32 cellular contexts compared by ENCODE assay signal in genomic region chr11:91257593-91258170, GRCh38.
"Had no signal": no experiment of that assay in that cellular context is flagged by ENCODE, and none has a peak within 500 bp of the region (broad histone marks: within the 10 kb centered on the region; RNA-seq: fewer than 3 reads in every experiment).

No MANE protein-coding gene starts in this region.

- H3K4me3 ChIP-seq: adrenal gland, coronary artery, dorsolateral prefrontal cortex, gastrocnemius medialis, heart left ventricle had no signal

- H3K9me3 Mint-ChIP-seq: activated CD4-positive, alpha-beta T cell treated with anti-CD3 and anti-CD28 coated beads, Interleukin-2, amount 10 ng/mL, durations not matched to agents 24 days and 14 days; activated naive CD4-positive, alpha-beta T cell treated with anti-CD3 and anti-CD28 coated beads, Interleukin-2, amount 50 U/mL, for 24 hours; activated naive CD8-positive, alpha-beta T cell treated with anti-CD3 and anti-CD28 coated beads for 36 hours; activated T-helper 1 cell treated with anti-CD3 and anti-CD28 coated beads, Interleukin-12 subunit alpha, Interleukin-12 subunit beta, Interleukin-2, Interleukin-4 antibody, amounts not matched to agents 30 ng/mL and 10 ng/mL and 1 ng/mL, durations not matched to agents 14 hours and 24 hours and 36 hours; activated T-helper 2 cell treated with anti-CD3 and anti-CD28 coated beads, Interferon-gamma antibody, Interleukin-2, Interleukin-4, amounts not matched to agents 10 μg/mL and 5 μg/mL and 100 μg/mL, durations not matched to agents 14 hours and 24 hours and 36 hours; dendritic cell treated with granulocyte-macrophage colony-stimulating factor and Interleukin-4, amounts not matched to agents 40 ng/mL and 50 ng/mL, for 4 days had no signal

- H3K27me3 ChIP-seq: adrenal gland, dorsolateral prefrontal cortex, foreskin keratinocyte, gastrocnemius medialis, heart left ventricle had no signal

- H3K4me3 Mint-ChIP-seq: activated CD4-positive, alpha-beta memory T cell treated with anti-CD3 and anti-CD28 coated beads for 36 hours; activated CD4-positive, alpha-beta T cell treated with anti-CD3 and anti-CD28 coated beads for 36 hours; activated CD4-positive, alpha-beta T cell treated with anti-CD3 and anti-CD28 coated beads, Interleukin-2, amount 10 ng/mL, durations not matched to agents 24 days and 14 days; activated CD8-positive, alpha-beta memory T cell treated with anti-CD3 and anti-CD28 coated beads, Interleukin-2, amount 10 ng/mL, durations not matched to agents 7 days and 5 days; activated CD8-positive, alpha-beta T cell treated with anti-CD3 and anti-CD28 coated beads, Interleukin-2, amount 10 ng/mL, durations not matched to agents 7 days and 5 days; activated naive CD4-positive, alpha-beta T cell treated with anti-CD3 and anti-CD28 coated beads for 36 hours; activated naive CD4-positive, alpha-beta T cell treated with anti-CD3 and anti-CD28 coated beads, Interleukin-2, amount 50 U/mL, for 24 hours; activated naive CD8-positive, alpha-beta T cell treated with anti-CD3 and anti-CD28 coated beads for 36 hours; activated naive CD8-positive, alpha-beta T cell treated with anti-CD3 and anti-CD28 coated beads, Interleukin-2, amount 50 U/mL, for 24 hours; activated T-helper 1 cell treated with anti-CD3 and anti-CD28 coated beads, Interleukin-12 subunit alpha, Interleukin-12 subunit beta, Interleukin-2, Interleukin-4 antibody, amounts not matched to agents 30 ng/mL and 10 ng/mL and 1 ng/mL, durations not matched to agents 14 hours and 24 hours and 36 hours; brain; central memory CD8-positive, alpha-beta T cell; dendritic cell treated with granulocyte-macrophage colony-stimulating factor and Interleukin-4, amounts not matched to agents 40 ng/mL and 50 ng/mL, for 4 days; endodermal cell had no signal

- DNase-seq: activated CD4-positive, alpha-beta memory T cell treated with anti-CD3 and anti-CD28 coated beads for 36 hours; activated CD4-positive, alpha-beta T cell treated with anti-CD3 and anti-CD28 coated beads for 36 hours; activated CD4-positive, alpha-beta T cell treated with anti-CD3 and anti-CD28 coated beads, Interleukin-2, amount 10 ng/mL, durations not matched to agents 24 days and 14 days; activated CD4-positive, CD25-positive, alpha-beta regulatory T cell; activated CD4-positive, CD25-positive, alpha-beta regulatory T cell treated with anti-CD3 and anti-CD28 coated beads, Interleukin-2, amount 50 U/mL, for 72 hours; activated CD8-positive, alpha-beta memory T cell treated with anti-CD3 and anti-CD28 coated beads, Interleukin-2, amount 10 ng/mL, durations not matched to agents 7 days and 5 days; activated CD8-positive, alpha-beta memory T cell treated with anti-CD3 and anti-CD28 coated beads, Interleukin-2, amount 50 U/mL, for 4 hours; activated CD8-positive, alpha-beta T cell treated with anti-CD3 and anti-CD28 coated beads, Interleukin-2, amount 10 ng/mL, durations not matched to agents 7 days and 5 days; activated effector memory CD4-positive, alpha-beta T cell treated with anti-CD3 and anti-CD28 coated beads, Interleukin-2, amount 50 U/mL, for 16 hours; activated naive CD4-positive, alpha-beta T cell treated with anti-CD3 and anti-CD28 coated beads for 36 hours; activated naive CD8-positive, alpha-beta T cell treated with anti-CD3 and anti-CD28 coated beads for 36 hours; activated naive CD8-positive, alpha-beta T cell treated with anti-CD3 and anti-CD28 coated beads, Interleukin-2, amount 50 U/mL, for 24 hours; activated T-cell treated with anti-CD3 and anti-CD28 coated beads, Interleukin-2, amount 50 U/mL, for 1 hour; activated T-cell treated with anti-CD3 and anti-CD28 coated beads, Interleukin-2, amount 50 U/mL, for 48 hours; adrenal gland; amygdala; aorta; dorsolateral prefrontal cortex; effector memory CD4-positive, alpha-beta T cell; endodermal cell; foreskin keratinocyte; gastrocnemius medialis; glutamatergic neuron; heart left ventricle; T-helper 2 cell had no signal

- H3K4me1 ChIP-seq: adrenal gland, foreskin keratinocyte, gastrocnemius medialis, heart left ventricle had no signal

- H3K36me3 ChIP-seq: adrenal gland, gastrocnemius medialis, heart left ventricle had no signal

- H3K36me3 Mint-ChIP-seq: activated CD4-positive, alpha-beta memory T cell treated with anti-CD3 and anti-CD28 coated beads for 36 hours; activated CD8-positive, alpha-beta memory T cell treated with anti-CD3 and anti-CD28 coated beads, Interleukin-2, amount 10 ng/mL, durations not matched to agents 7 days and 5 days; activated naive CD4-positive, alpha-beta T cell treated with anti-CD3 and anti-CD28 coated beads, Interleukin-2, amount 50 U/mL, for 24 hours; activated naive CD8-positive, alpha-beta T cell treated with anti-CD3 and anti-CD28 coated beads for 36 hours; brain had no signal

- H3K27ac Mint-ChIP-seq: activated CD4-positive, alpha-beta memory T cell treated with anti-CD3 and anti-CD28 coated beads for 36 hours; activated CD4-positive, alpha-beta T cell treated with anti-CD3 and anti-CD28 coated beads for 36 hours; activated CD4-positive, alpha-beta T cell treated with anti-CD3 and anti-CD28 coated beads, Interleukin-2, amount 10 ng/mL, durations not matched to agents 24 days and 14 days; activated CD8-positive, alpha-beta memory T cell treated with anti-CD3 and anti-CD28 coated beads, Interleukin-2, amount 10 ng/mL, durations not matched to agents 7 days and 5 days; activated CD8-positive, alpha-beta T cell treated with anti-CD3 and anti-CD28 coated beads, Interleukin-2, amount 10 ng/mL, durations not matched to agents 7 days and 5 days; activated naive CD4-positive, alpha-beta T cell treated with anti-CD3 and anti-CD28 coated beads for 36 hours; activated naive CD4-positive, alpha-beta T cell treated with anti-CD3 and anti-CD28 coated beads, Interleukin-2, amount 50 U/mL, for 24 hours; activated naive CD8-positive, alpha-beta T cell treated with anti-CD3 and anti-CD28 coated beads for 36 hours; activated naive CD8-positive, alpha-beta T cell treated with anti-CD3 and anti-CD28 coated beads, Interleukin-2, amount 50 U/mL, for 24 hours; activated T-helper 1 cell treated with anti-CD3 and anti-CD28 coated beads, Interleukin-12 subunit alpha, Interleukin-12 subunit beta, Interleukin-2, Interleukin-4 antibody, amounts not matched to agents 30 ng/mL and 10 ng/mL and 1 ng/mL, durations not matched to agents 14 hours and 24 hours and 36 hours; activated T-helper 2 cell treated with anti-CD3 and anti-CD28 coated beads, Interferon-gamma antibody, Interleukin-2, Interleukin-4, amounts not matched to agents 10 μg/mL and 5 μg/mL and 100 μg/mL, durations not matched to agents 14 hours and 24 hours and 36 hours; brain; dendritic cell treated with granulocyte-macrophage colony-stimulating factor and Interleukin-4, amounts not matched to agents 40 ng/mL and 50 ng/mL, for 4 days; endodermal cell had no signal

- H3K9me3 ChIP-seq: adrenal gland, gastrocnemius medialis, heart left ventricle had no signal

- H3K4me1 Mint-ChIP-seq: activated CD4-positive, alpha-beta T cell treated with anti-CD3 and anti-CD28 coated beads for 36 hours; activated CD4-positive, alpha-beta T cell treated with anti-CD3 and anti-CD28 coated beads, Interleukin-2, amount 10 ng/mL, durations not matched to agents 24 days and 14 days; activated CD8-positive, alpha-beta memory T cell treated with anti-CD3 and anti-CD28 coated beads, Interleukin-2, amount 10 ng/mL, durations not matched to agents 7 days and 5 days; activated naive CD4-positive, alpha-beta T cell treated with anti-CD3 and anti-CD28 coated beads, Interleukin-2, amount 50 U/mL, for 24 hours; activated naive CD8-positive, alpha-beta T cell treated with anti-CD3 and anti-CD28 coated beads for 36 hours; activated naive CD8-positive, alpha-beta T cell treated with anti-CD3 and anti-CD28 coated beads, Interleukin-2, amount 50 U/mL, for 24 hours; brain; central memory CD8-positive, alpha-beta T cell had no signal

- H3K27ac ChIP-seq: adrenal gland, coronary artery, dorsolateral prefrontal cortex, foreskin keratinocyte, gastrocnemius medialis, heart left ventricle had no signal

- H3K27me3 Mint-ChIP-seq: activated CD4-positive, alpha-beta memory T cell treated with anti-CD3 and anti-CD28 coated beads for 36 hours; activated CD4-positive, alpha-beta T cell treated with anti-CD3 and anti-CD28 coated beads for 36 hours; activated CD4-positive, alpha-beta T cell treated with anti-CD3 and anti-CD28 coated beads, Interleukin-2, amount 10 ng/mL, durations not matched to agents 24 days and 14 days; activated CD8-positive, alpha-beta memory T cell treated with anti-CD3 and anti-CD28 coated beads, Interleukin-2, amount 10 ng/mL, durations not matched to agents 7 days and 5 days; activated naive CD4-positive, alpha-beta T cell treated with anti-CD3 and anti-CD28 coated beads, Interleukin-2, amount 50 U/mL, for 24 hours; activated naive CD8-positive, alpha-beta T cell treated with anti-CD3 and anti-CD28 coated beads for 36 hours; activated naive CD8-positive, alpha-beta T cell treated with anti-CD3 and anti-CD28 coated beads, Interleukin-2, amount 50 U/mL, for 24 hours; brain; central memory CD8-positive, alpha-beta T cell; dendritic cell treated with granulocyte-macrophage colony-stimulating factor and Interleukin-4, amounts not matched to agents 40 ng/mL and 50 ng/mL, for 4 days had no signal
